Comparison of ENCODE assay signal across 12 cellular contexts in genomic region chr6:6878921-6879585, GRCh38.
DNase-seq lines count a peak whose midpoint lies in the region; ATAC-seq and TF ChIP-seq lines count a peak whose summit lies in the region.
"Had no signal": no experiment of that assay in that cellular context is flagged by ENCODE, and none has a peak within 500 bp of the region (broad histone marks: within the 10 kb centered on the region; RNA-seq: fewer than 3 reads in every experiment).

No MANE protein-coding gene starts in this region.

- H3K36me3 ChIP-seq in IMR-90 (ENCODE audit: control insufficient read depth, insufficient read depth, low read length) (no peaks in the 10 kb centered on the region), Karpas-422 (ENCODE audit: insufficient read depth, low read length) (no peaks in the 10 kb centered on the region)
- H3K36me3 ChIP-seq in CD8-positive, alpha-beta memory T cell (ENCODE audit: insufficient read depth, low read length), result no peaks in the 10 kb centered on the region

- H2AK9ac ChIP-seq in IMR-90 (replicated peaks; ENCODE audit: low read depth, low read length, poor library complexity), result no peak overlapping the region

- in situ Hi-C loops in IMR-90 (cut with MboI; ENCODE audit: low sequenced_read_pairs), result no loop called here

- no peak overlapping the region for H4K8ac ChIP-seq in IMR-90 (ENCODE audit: low read depth in 2 of 2, low read length in 2 of 2)

- no peaks in the 10 kb centered on the region for H3K36me3 Mint-ChIP-seq in stimulated activated memory B cell treated with anti-CD40 and anti-IgM and Interleukin-4, amounts not matched to agents 10 μg/mL and 1 μg/mL and 100 μg/mL, for 72 hours
- peaks cover 0 to 2% (median 0%) of the 10 kb centered on the region in 3 donors for H3K36me3 Mint-ChIP-seq in CD8-positive, alpha-beta memory T cell
- H3K36me3 Mint-ChIP-seq: IgD-negative memory B cell had no signal

- H3K4me1 ChIP-seq in IMR-90 (ENCODE audit: control insufficient read depth, insufficient read depth, low read length) (peaks cover 3% of the 10 kb centered on the region; the same call in 1 of the 2 replicates), Karpas-422 (ENCODE audit: low read length) (no peaks in the 10 kb centered on the region)
- no peaks in the 10 kb centered on the region for H3K4me1 ChIP-seq in CD8-positive, alpha-beta memory T cell (ENCODE audit: insufficient read depth, low read length)

- WGBS in IMR-90 (ENCODE audit: extremely low coverage in 2 of 2, insufficient read length in 1 of 2), 2 experiments, result 50% methylated on average over 2 of the region's 6 CpGs; no CpG with 5 or more reads in 1 of the 2 experiments

- H3K14ac ChIP-seq in IMR-90 (replicated peaks; ENCODE audit: low read depth, low read length), result no peak overlapping the region

- no TSS peak for BruUV-seq in IMR-90 (replicated peaks; lab: Mats Ljungman, UMichigan)

- H2AK5ac ChIP-seq in IMR-90 (ENCODE audit: low read depth, low read length), result no peak overlapping the region

- H3K27me3 Mint-ChIP-seq in stimulated activated memory B cell treated with anti-CD40 and anti-IgM and Interleukin-4, amounts not matched to agents 10 μg/mL and 1 μg/mL and 100 μg/mL, for 72 hours, result no peaks in the 10 kb centered on the region
- peaks cover 4 to 9% of the 10 kb centered on the region in 2 donors for H3K27me3 Mint-ChIP-seq in CD8-positive, alpha-beta memory T cell

- no peak overlapping the region for H4K5ac ChIP-seq in IMR-90 (ENCODE audit: low read depth, low read length)

- CTCF ChIA-PET in IMR-90 (lab: Yijun Ruan, JAX), result no interaction called here
- CTCF ChIA-PET in CD8-positive, alpha-beta memory T cell (lab: Charles Lee), result no interaction called here

- TF ChIP-seq RAD21 in IMR-90 (IDR thresholded peaks at IDR 0.05; ENCODE audit: low read length), result no peak

- no peaks in the 10 kb centered on the region for H3K9me1 ChIP-seq in IMR-90 (ENCODE audit: insufficient read depth, low read length)

- dilution Hi-C loops in IMR-90 (cut with HindIII; ENCODE audit: low sequenced_read_pairs, unreplicated experiment), result no loop called here

- intact Hi-C loops in IMR-90 (cut with micrococcal nuclease), result no loop called here

- DNase-seq in IMR-90, result peak; percentile 52
- DNase-seq in epithelial cell of esophagus (ENCODE audit: low read depth), result peak; percentile 79
- DNase-seq in CD8-positive, alpha-beta memory T cell, result no peak
- DNase-seq in Karpas-422, result no peak
- no peak for DNase-seq in COR-L47 (lab: John Stamatoyannopoulos, UW)
- DNase-seq: activated CD8-positive, alpha-beta memory T cell treated with anti-CD3 and anti-CD28 coated beads, Interleukin-2, amount 50 U/mL, for 4 hours; anterior cingulate cortex; DMS 273 treated with DMSO at 0.1 percent for 48 hours; endodermal cell had no signal

- H3K9ac ChIP-seq in IMR-90 (ENCODE audit: low read depth, low read length), result no peak overlapping the region
- no peak overlapping the region for H3K9ac ChIP-seq in Karpas-422 (ENCODE audit: low read length)

- no peak overlapping the region for H2BK20ac ChIP-seq in IMR-90 (ENCODE audit: low read depth, low read length)

- no peak for TF ChIP-seq POLR2A in IMR-90 (IDR thresholded peaks at IDR 0.05; ENCODE audit: low read depth, low read length)

- H3K23ac ChIP-seq in IMR-90 (ENCODE audit: low read depth, low read length), result no peak overlapping the region

- peak overlapping the region; percentile 46 for H3K27ac Mint-ChIP-seq in stimulated activated memory B cell treated with anti-CD40 and anti-IgM and Interleukin-4, amounts not matched to agents 10 μg/mL and 1 μg/mL and 100 μg/mL, for 72 hours
- H3K27ac Mint-ChIP-seq in CD8-positive, alpha-beta memory T cell, result no peak overlapping the region
- H3K27ac Mint-ChIP-seq: endodermal cell, IgD-negative memory B cell had no signal

- no peak overlapping the region for H3K4me3 ChIP-seq in IMR-90 (ENCODE audit: insufficient read depth, low read depth, low read length)
- no peak overlapping the region for H3K4me3 ChIP-seq in epithelial cell of esophagus (ENCODE audit: low read length)
- no peak overlapping the region for H3K4me3 ChIP-seq in CD8-positive, alpha-beta memory T cell (ENCODE audit: low read length)
- no peak overlapping the region for H3K4me3 ChIP-seq in Karpas-422 (ENCODE audit: low read length)

- no peak overlapping the region for H2AFZ ChIP-seq in IMR-90 (replicated peaks; ENCODE audit: low read length, poor library complexity)
- no peak overlapping the region for H2AFZ ChIP-seq in Karpas-422 (ENCODE audit: low read length)

- no peak overlapping the region for H3K56ac ChIP-seq in IMR-90 (ENCODE audit: extremely low read depth, insufficient read depth, low read length)

- no peak overlapping the region for H3K4me3 Mint-ChIP-seq in stimulated activated memory B cell treated with anti-CD40 and anti-IgM and Interleukin-4, amounts not matched to agents 10 μg/mL and 1 μg/mL and 100 μg/mL, for 72 hours
- no peak overlapping the region for H3K4me3 Mint-ChIP-seq in CD8-positive, alpha-beta memory T cell
- H3K4me3 Mint-ChIP-seq: endodermal cell had no signal

- H3K4ac ChIP-seq in IMR-90 (ENCODE audit: low read depth, low read length), result no peak overlapping the region

- peak; percentile 83 for ATAC-seq in GM19395 (IDR thresholded peaks at IDR 0.05; ENCODE audit: unreplicated experiment)
- peak; percentile 56 for ATAC-seq in IMR-90 (ENCODE audit: low read depth)
- ATAC-seq in stimulated activated memory B cell treated with anti-CD40 and anti-IgM and Interleukin-4, amounts not matched to agents 10 μg/mL and 1 μg/mL and 100 μg/mL, for 72 hours, result peak; percentile 55

- H2BK15ac ChIP-seq in IMR-90 (ENCODE audit: low read depth, low read length), result no peak overlapping the region

- no peaks in the 10 kb centered on the region for H3K9me2 ChIP-seq in Karpas-422 (replicated peaks; ENCODE audit: insufficient read depth, low read length)

- H3K79me1 ChIP-seq in IMR-90 (ENCODE audit: low read depth in 1 of 2, low read length in 2 of 2), result no peaks in the 10 kb centered on the region

- POLR2A ChIA-PET in IMR-90 (lab: Charles Lee; ENCODE audit: unreplicated experiment), result no interaction called here
- POLR2A ChIA-PET in CD8-positive, alpha-beta memory T cell (lab: Charles Lee), result no interaction called here

- H3K79me2 ChIP-seq in Karpas-422 (ENCODE audit: low read length), result no peaks in the 10 kb centered on the region

- H3K27me3 ChIP-seq in IMR-90 (ENCODE audit: control insufficient read depth, insufficient read depth, low read length) (no peaks in the 10 kb centered on the region), Karpas-422 (ENCODE audit: low read length) (no peaks in the 10 kb centered on the region)
- no peaks in the 10 kb centered on the region for H3K27me3 ChIP-seq in CD8-positive, alpha-beta memory T cell (ENCODE audit: insufficient read depth, low read length, poor library complexity, severe bottlenecking)

- H3K4me2 ChIP-seq in IMR-90 (ENCODE audit: low read depth, low read length) (no peak overlapping the region), Karpas-422 (ENCODE audit: low read depth, low read length, poor library complexity, severe bottlenecking) (no peak overlapping the region)

- H2BK5ac ChIP-seq in IMR-90 (ENCODE audit: low read depth, low read length, poor library complexity, severe bottlenecking), result no peak overlapping the region

- TF ChIP-seq CTCF in IMR-90 (conservative IDR thresholded peaks at IDR 0.05; ENCODE audit: low read depth, low read length) (no peak), epithelial cell of esophagus (IDR thresholded peaks at IDR 0.05; ENCODE audit: insufficient read depth, low read depth, low read length, missing control alignments) (no peak)

- no peaks in the 10 kb centered on the region for H4K20me1 ChIP-seq in IMR-90 (ENCODE audit: insufficient read depth, low read length)
- H4K20me1 ChIP-seq in Karpas-422 (ENCODE audit: insufficient read depth, low read depth, low read length), result no peaks in the 10 kb centered on the region

- H3K18ac ChIP-seq in IMR-90 (ENCODE audit: low read depth, low read length), result no peak overlapping the region

- H4K91ac ChIP-seq in IMR-90 (ENCODE audit: insufficient read depth, low read depth, low read length), result no peak overlapping the region

- H3K9me3 ChIP-seq in IMR-90 (ENCODE audit: control insufficient read depth, insufficient read depth, low read length) (no peaks in the 10 kb centered on the region), Karpas-422 (ENCODE audit: low read length) (no peaks in the 10 kb centered on the region)
- no peaks in the 10 kb centered on the region for H3K9me3 ChIP-seq in CD8-positive, alpha-beta memory T cell (ENCODE audit: low read length)

- H3K9me3 Mint-ChIP-seq in stimulated activated memory B cell treated with anti-CD40 and anti-IgM and Interleukin-4, amounts not matched to agents 10 μg/mL and 1 μg/mL and 100 μg/mL, for 72 hours, result no peaks in the 10 kb centered on the region
- H3K9me3 Mint-ChIP-seq in CD8-positive, alpha-beta memory T cell, result no peaks in the 10 kb centered on the region
- H3K9me3 Mint-ChIP-seq: endodermal cell, IgD-negative memory B cell had no signal

- H3K4me1 Mint-ChIP-seq in stimulated activated memory B cell treated with anti-CD40 and anti-IgM and Interleukin-4, amounts not matched to agents 10 μg/mL and 1 μg/mL and 100 μg/mL, for 72 hours, result peaks cover 19% of the 10 kb centered on the region
- no peaks in the 10 kb centered on the region for H3K4me1 Mint-ChIP-seq in CD8-positive, alpha-beta memory T cell

- no peak overlapping the region for H2BK120ac ChIP-seq in IMR-90 (ENCODE audit: low read depth, low read length)

- H3K27ac ChIP-seq in IMR-90 (ENCODE audit: insufficient read depth, low read length) (no peak overlapping the region), Karpas-422 (ENCODE audit: low read length) (no peak overlapping the region)
- no peak overlapping the region for H3K27ac ChIP-seq in CD8-positive, alpha-beta memory T cell (ENCODE audit: low read depth, low read length)

TF ChIP-seq in IMR-90, 13 proteins besides CTCF, POLR2A, EP300 and RAD21:
- no peak for TF ChIP-seq SMC3 (IDR thresholded peaks at IDR 0.05; ENCODE audit: low read depth, low read length)
- TF ChIP-seq MAZ (IDR thresholded peaks at IDR 0.05; ENCODE audit: borderline replicate concordance, low read depth, low read length), result no peak
- TF ChIP-seq ELK1 (IDR thresholded peaks at IDR 0.05; ENCODE audit: borderline replicate concordance, low read depth, low read length), result no peak

Comparison
In these comparisons a context has a peak if more than half of its experiments do, and no peak if none do; other contexts are left out.
1. DNase-seq: peak in IMR-90 (single experiment) and epithelial cell of esophagus (single experiment); none in CD8-positive, alpha-beta memory T cell (0 of 5), Karpas-422 (single experiment) and COR-L47 (single experiment).
2. Peak in every context shown above with its lines, with median percentiles within 50 percentile points of each other: ATAC-seq.